Comparison of ENCODE assay signal across 18 cellular contexts in genomic region chr6:158047563-158048323, GRCh38.
DNase-seq lines count a peak whose midpoint lies in the region; ATAC-seq and TF ChIP-seq lines count a peak whose summit lies in the region.
"Had no signal": no experiment of that assay in that cellular context is flagged by ENCODE, and none has a peak within 500 bp of the region (broad histone marks: within the 10 kb centered on the region; RNA-seq: fewer than 3 reads in every experiment).

No MANE protein-coding gene starts in this region.

- H3K4me1 ChIP-seq in HCT116 (ENCODE audit: control insufficient read depth in 1 of 2, insufficient read depth in 2 of 2, low read length in 2 of 2) (peaks cover 42 to 53% of the 10 kb centered on the region in 2 experiments), psoas muscle (peaks cover 52% of the 10 kb centered on the region), PC-9 (replicated peaks; ENCODE audit: insufficient read depth) (peaks cover 7% of the 10 kb centered on the region)
- H3K4me1 ChIP-seq: foreskin keratinocyte had no signal

- no peak for TF ChIP-seq POLR2A in HCT116 (IDR thresholded peaks at IDR 0.05; ENCODE audit: borderline replicate concordance, extremely low read depth, insufficient read depth, insufficient read length)

- H3K27ac ChIP-seq in HCT116 (ENCODE audit: low read depth, low read length) (no peak overlapping the region), psoas muscle (peak overlapping the region; percentile 98), PC-9 (no peak overlapping the region)
- H3K27ac ChIP-seq: adrenal gland, foreskin keratinocyte, SK-N-MC, thyroid gland had no signal

- H3K4me3 ChIP-seq in HCT116 (replicated peaks in 1 of 2; ENCODE audit: low read depth in 1 of 2, low read length in 2 of 2), result no peak overlapping the region
- H3K4me3 ChIP-seq in psoas muscle, result no peak overlapping the region
- no peak overlapping the region for H3K4me3 ChIP-seq in PC-9
- H3K4me3 ChIP-seq: adrenal gland, GM23338, lung, MG63, SK-N-MC, thyroid gland had no signal

- H2AFZ ChIP-seq in HCT116 (ENCODE audit: low read depth, low read length, poor library complexity, severe bottlenecking) (no peak overlapping the region), PC-9 (no peak overlapping the region)
- H2AFZ ChIP-seq: GM23338 had no signal

- no peaks in the 10 kb centered on the region for H4K20me1 ChIP-seq in HCT116 (ENCODE audit: insufficient read depth)
- H4K20me1 ChIP-seq in PC-9 (ENCODE audit: insufficient read depth), result no peaks in the 10 kb centered on the region

- H3K27me3 Mint-ChIP-seq in activated CD4-positive, alpha-beta T cell treated with anti-CD3 and anti-CD28 coated beads, Interleukin-2, amount 10 ng/mL, durations not matched to agents 24 days and 14 days, result no peaks in the 10 kb centered on the region
- H3K27me3 Mint-ChIP-seq in chondrocyte (ENCODE audit: low read depth), result no peaks in the 10 kb centered on the region

- H3K9me2 ChIP-seq in HCT116 (ENCODE audit: insufficient read depth) (no peaks in the 10 kb centered on the region), PC-9 (ENCODE audit: insufficient read depth) (no peaks in the 10 kb centered on the region)

- peaks cover 38% of the 10 kb centered on the region for H3K36me3 Mint-ChIP-seq in activated CD4-positive, alpha-beta T cell treated with anti-CD3 and anti-CD28 coated beads, Interleukin-2, amount 10 ng/mL, durations not matched to agents 24 days and 14 days (ENCODE audit: low read depth)
- peaks cover 26% of the 10 kb centered on the region for H3K36me3 Mint-ChIP-seq in chondrocyte (ENCODE audit: low read depth)

- POLR2A ChIA-PET in HCT116 (lab: Charles Lee) (no interaction called here), PC-9 (lab: Charles Lee; ENCODE audit: unreplicated experiment) (no interaction called here)

- no TSS peak for BruUV-seq in HCT116 (replicated peaks; lab: Mats Ljungman, UMichigan)
- no TSS peak for BruUV-seq in PC-9 (replicated peaks; lab: Mats Ljungman, UMichigan)

- no peak for TF ChIP-seq CTCF in HCT116 (IDR thresholded peaks at IDR 0.05 in 2 of 3, conservative IDR thresholded peaks at IDR 0.05 in 1 of 3; ENCODE audit: borderline replicate concordance in 1 of 3, insufficient read depth in 1 of 3, low read depth in 2 of 3, low read length in 2 of 3)
- no peak for TF ChIP-seq CTCF in chondrocyte (IDR thresholded peaks at IDR 0.05)
- TF ChIP-seq CTCF in psoas muscle (IDR thresholded peaks at IDR 0.05), result no peak
- TF ChIP-seq CTCF in PC-9 (conservative IDR thresholded peaks at IDR 0.05), result no peak

- H3K27me3 ChIP-seq in HCT116 (ENCODE audit: insufficient read depth, low read length), result no peaks in the 10 kb centered on the region
- no peaks in the 10 kb centered on the region for H3K27me3 ChIP-seq in psoas muscle (ENCODE audit: insufficient read depth in 3 of 3, low read length in 2 of 3)
- H3K27me3 ChIP-seq in PC-9 (ENCODE audit: insufficient read depth, low read depth), result no peaks in the 10 kb centered on the region
- H3K27me3 ChIP-seq: adrenal gland, foreskin keratinocyte, MG63, thyroid gland had no signal

- H3K4me1 Mint-ChIP-seq in activated CD4-positive, alpha-beta T cell treated with anti-CD3 and anti-CD28 coated beads, Interleukin-2, amount 10 ng/mL, durations not matched to agents 24 days and 14 days, result peaks cover 34% of the 10 kb centered on the region
- H3K4me1 Mint-ChIP-seq in chondrocyte (ENCODE audit: low read depth), result peaks cover 28% of the 10 kb centered on the region

- H3K36me3 ChIP-seq in HCT116 (ENCODE audit: control insufficient read depth in 1 of 2, insufficient read depth in 2 of 2, low read length in 2 of 2), result no peaks in the 10 kb centered on the region
- no peaks in the 10 kb centered on the region for H3K36me3 ChIP-seq in psoas muscle (ENCODE audit: insufficient read depth in 1 of 2, low read depth in 1 of 2)
- peaks cover 13% of the 10 kb centered on the region; the same call in 1 of the 2 replicates for H3K36me3 ChIP-seq in PC-9 (ENCODE audit: low read depth)
- H3K36me3 ChIP-seq: adrenal gland, thyroid gland had no signal

- no peak for DNase-seq in activated CD4-positive, alpha-beta T cell treated with anti-CD3 and anti-CD28 coated beads, Interleukin-2, amount 10 ng/mL, durations not matched to agents 24 days and 14 days
- DNase-seq in activated CD4-positive, alpha-beta T cell treated with anti-CD3 and anti-CD28 coated beads for 1 hour, result no peak
- DNase-seq in HCT116 (ENCODE audit: low read depth, low spot score) (no peak), chondrocyte (ENCODE audit: low spot score) (peak; percentile 40), psoas muscle (peak in 1 of 2 donors; percentile 29), HPDE6-E6E7 (ENCODE audit: extremely low spot score) (no peak), kidney glomerular epithelial cell (lab: John Stamatoyannopoulos, UW) (no peak), PC-9 (no peak)
- DNase-seq: foreskin keratinocyte, NCI-H187, NCI-H510A treated with DMSO at 0.1 percent for 48 hours, retina, thyroid gland had no signal

- intact Hi-C loops in activated CD4-positive, alpha-beta T cell treated with anti-CD3 and anti-CD28 coated beads, Interleukin-2, amount 10 ng/mL, durations not matched to agents 24 days and 14 days (cut with micrococcal nuclease), result loop anchor here (2.0 to 5.0 kb wide), 2 partner anchors 21 to 65 kb away; partner anchors contain the start of gene SYNJ2
- intact Hi-C loops in HCT116 (cut with micrococcal nuclease), result no loop called here
- intact Hi-C loops in psoas muscle (cut with DNase I), result no loop called here
- intact Hi-C loops in PC-9 (cut with micrococcal nuclease; ENCODE audit: unreplicated experiment), result no loop called here

- peak overlapping the region; percentile 64 for H3K27ac Mint-ChIP-seq in activated CD4-positive, alpha-beta T cell treated with anti-CD3 and anti-CD28 coated beads, Interleukin-2, amount 10 ng/mL, durations not matched to agents 24 days and 14 days
- no peak overlapping the region for H3K27ac Mint-ChIP-seq in chondrocyte (ENCODE audit: unreplicated experiment)

- H3K9me3 Mint-ChIP-seq in activated CD4-positive, alpha-beta T cell treated with anti-CD3 and anti-CD28 coated beads, Interleukin-2, amount 10 ng/mL, durations not matched to agents 24 days and 14 days, result peaks cover 3% of the 10 kb centered on the region
- H3K9me3 Mint-ChIP-seq in chondrocyte (ENCODE audit: low read depth), result no peaks in the 10 kb centered on the region
- H3K9me3 Mint-ChIP-seq: GM23338 had no signal

- no peaks in the 10 kb centered on the region for H3K9me3 ChIP-seq in HCT116 (ENCODE audit: control insufficient read depth in 1 of 2, insufficient read depth in 1 of 2, low read depth in 1 of 2, low read length in 2 of 2)
- H3K9me3 ChIP-seq in psoas muscle, result no peaks in the 10 kb centered on the region
- no peaks in the 10 kb centered on the region for H3K9me3 ChIP-seq in PC-9 (ENCODE audit: insufficient read depth, low read depth)
- H3K9me3 ChIP-seq: adrenal gland, MG63, thyroid gland had no signal

- CTCF ChIA-PET in HCT116 (lab: Charles Lee), result interaction anchor here (1.1 kb wide), 1 partner anchor 22 kb away, joined by 3 read pairs; no protein-coding TSS in a partner anchor
- CTCF ChIA-PET in PC-9 (lab: Charles Lee), result no interaction called here

- no peaks in the 10 kb centered on the region for H3F3A ChIP-seq in PC-9 (ENCODE audit: insufficient read depth, low read depth)

- H3K9ac ChIP-seq in HCT116 (ENCODE audit: low read length), result peak overlapping the region; percentile 33; the same call in 1 of the 2 replicates

- WGBS in psoas muscle, 3 donors, result 76 to 83% (median 81%) methylated on average over 9 of the region's 9 CpGs

- no peak for TF ChIP-seq RAD21 in HCT116 (IDR thresholded peaks at IDR 0.05; ENCODE audit: low read depth)

- peak overlapping the region; percentile 58 for H3K4me2 ChIP-seq in HCT116 (ENCODE audit: low read length)
- H3K4me2 ChIP-seq in PC-9, result no peak overlapping the region
- H3K4me2 ChIP-seq: GM23338 had no signal

- RAD21 ChIA-PET in HCT116 (lab: Charles Lee; ENCODE audit: low non-redundant PET in 1 of 2, low total read pairs in 2 of 2, uncharacterized antibody in 2 of 2, unreplicated experiment in 2 of 2), result no interaction called here

- ATAC-seq in HCT116, result no peak
- no peak for ATAC-seq in psoas muscle
- ATAC-seq: foreskin keratinocyte, GM23338 had no signal

- H3K79me2 ChIP-seq in HCT116 (ENCODE audit: insufficient read depth, low read length) (no peaks in the 10 kb centered on the region; the same call in 1 of the 2 replicates), PC-9 (ENCODE audit: low read depth) (peaks cover 7% of the 10 kb centered on the region)

- peak overlapping the region; percentile 55 for H3K4me3 Mint-ChIP-seq in activated CD4-positive, alpha-beta T cell treated with anti-CD3 and anti-CD28 coated beads, Interleukin-2, amount 10 ng/mL, durations not matched to agents 24 days and 14 days
- H3K4me3 Mint-ChIP-seq in chondrocyte (ENCODE audit: unreplicated experiment), result no peak overlapping the region
- H3K4me3 Mint-ChIP-seq: GM23338 had no signal

TF ChIP-seq in HCT116, 20 proteins besides CTCF, POLR2A, EP300 and RAD21:
- TF ChIP-seq EGR1 (IDR thresholded peaks at IDR 0.05; ENCODE audit: low read depth), result no peak
- no peak for TF ChIP-seq EZH2 (IDR thresholded peaks at IDR 0.05)
- TF ChIP-seq ZFX (IDR thresholded peaks at IDR 0.05), result no peak
- TF ChIP-seq, protein P1, sequence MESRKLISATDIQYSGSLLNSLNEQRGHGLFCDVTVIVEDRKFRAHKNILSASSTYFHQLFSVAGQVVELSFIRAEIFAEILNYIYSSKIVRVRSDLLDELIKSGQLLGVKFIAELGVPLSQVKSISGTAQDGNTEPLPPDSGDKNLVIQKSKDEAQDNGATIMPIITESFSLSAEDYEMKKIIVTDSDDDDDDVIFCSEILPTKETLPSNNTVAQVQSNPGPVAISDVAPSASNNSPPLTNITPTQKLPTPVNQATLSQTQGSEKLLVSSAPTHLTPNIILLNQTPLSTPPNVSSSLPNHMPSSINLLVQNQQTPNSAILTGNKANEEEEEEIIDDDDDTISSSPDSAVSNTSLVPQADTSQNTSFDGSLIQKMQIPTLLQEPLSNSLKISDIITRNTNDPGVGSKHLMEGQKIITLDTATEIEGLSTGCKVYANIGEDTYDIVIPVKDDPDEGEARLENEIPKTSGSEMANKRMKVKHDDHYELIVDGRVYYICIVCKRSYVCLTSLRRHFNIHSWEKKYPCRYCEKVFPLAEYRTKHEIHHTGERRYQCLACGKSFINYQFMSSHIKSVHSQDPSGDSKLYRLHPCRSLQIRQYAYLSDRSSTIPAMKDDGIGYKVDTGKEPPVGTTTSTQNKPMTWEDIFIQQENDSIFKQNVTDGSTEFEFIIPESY (IDR thresholded peaks at IDR 0.05; ENCODE audit: extremely low read depth, insufficient replicate concordance, low read length), result no peak
- no peak for TF ChIP-seq CBX3 (IDR thresholded peaks at IDR 0.05; ENCODE audit: low read depth)
- TF ChIP-seq CEBPB (IDR thresholded peaks at IDR 0.05; ENCODE audit: low read depth), result no peak
- no peak for TF ChIP-seq EZH2phosphoT487 (IDR thresholded peaks at IDR 0.05; ENCODE audit: borderline replicate concordance)
- TF ChIP-seq TCF7L2 (IDR thresholded peaks at IDR 0.05; ENCODE audit: borderline replicate concordance, extremely low read depth, insufficient read depth, insufficient read length), result no peak
